25 cellular contexts compared by ENCODE assay signal in the genomic region with DNA sequence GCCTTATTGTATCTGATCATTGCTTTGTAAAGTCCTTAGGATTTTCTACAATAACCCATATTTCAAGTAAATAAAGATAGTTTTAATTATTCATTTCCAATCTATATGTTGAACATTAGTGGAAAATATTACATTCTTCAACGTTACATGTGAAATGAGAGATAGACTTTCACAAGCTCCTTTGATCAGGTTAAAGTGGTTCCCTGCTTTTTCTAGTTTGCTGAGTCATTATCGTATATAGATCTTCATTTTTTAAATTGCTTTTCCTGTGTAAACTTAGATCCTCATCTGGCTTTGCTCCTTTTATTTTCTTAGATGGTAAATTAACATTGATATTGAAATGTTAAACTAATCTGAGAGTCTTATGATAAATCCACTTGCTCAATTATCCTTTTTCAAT.
"Had no signal": no experiment of that assay in that cellular context is flagged by ENCODE, and none has a peak within 500 bp of the region (broad histone marks: within the 10 kb centered on the region; RNA-seq: fewer than 3 reads in every experiment).

No MANE protein-coding gene starts in this region.

- H3K79me2 ChIP-seq: hepatocyte had no signal

- H3K27me3 ChIP-seq: esophagus muscularis mucosa, gastroesophageal sphincter, heart left ventricle, hepatocyte had no signal

- H3K4me2 ChIP-seq: hepatocyte had no signal

- H3K27ac ChIP-seq: coronary artery, dorsolateral prefrontal cortex, esophagus muscularis mucosa, foreskin keratinocyte, gastroesophageal sphincter, heart left ventricle, hepatocyte, left ventricle myocardium inferior, lower lobe of right lung had no signal

- DNase-seq: dermis blood vessel endothelial cell; dorsolateral prefrontal cortex; effector CD4-positive, alpha-beta T cell; effector memory CD4-positive, alpha-beta T cell; foreskin keratinocyte; heart left ventricle; hypothalamus; immature natural killer cell; islet precursor cell; kidney; kidney glomerular epithelial cell; left colon; left ventricle myocardium inferior; lower lobe of right lung; mesenchymal stem cell; mucosa of descending colon; naive B cell; naive thymus-derived CD8-positive, alpha-beta T cell had no signal

- H3K4me1 ChIP-seq: esophagus muscularis mucosa, foreskin keratinocyte, gastroesophageal sphincter, heart left ventricle, left ventricle myocardium inferior, lower lobe of right lung had no signal

- H3K4me3 ChIP-seq: coronary artery, dorsolateral prefrontal cortex, esophagus muscularis mucosa, gastroesophageal sphincter, heart left ventricle, hepatocyte, left ventricle myocardium inferior, lower lobe of right lung, mucosa of descending colon had no signal

- ATAC-seq: foreskin keratinocyte; gastroesophageal sphincter; heart left ventricle; left colon; left lobe of liver; lower lobe of right lung; mucosa of descending colon; naive thymus-derived CD8-positive, alpha-beta T cell had no signal

- H2AFZ ChIP-seq: hepatocyte had no signal

- FAIRE-seq: endothelial cell of umbilical vein, frontal cortex, kidney had no signal

- H3K36me3 ChIP-seq: esophagus muscularis mucosa, gastroesophageal sphincter, heart left ventricle, left ventricle myocardium inferior, lower lobe of right lung had no signal

- H3K9me3 ChIP-seq: esophagus muscularis mucosa, gastroesophageal sphincter, lower lobe of right lung, mucosa of descending colon had no signal
